In genomic region chr16:86381491-86381890, GRCh38 we compare ENCODE assay signal across 26 cellular contexts.
"Had no signal": no experiment of that assay in that cellular context is flagged by ENCODE, and none has a peak within 500 bp of the region (broad histone marks: within the 10 kb centered on the region; RNA-seq: fewer than 3 reads in every experiment).

No MANE protein-coding gene starts in this region.

- H3K9me3 ChIP-seq: gastroesophageal sphincter, heart left ventricle, left ventricle myocardium inferior, lower lobe of right lung, testis, tibial artery had no signal

- H3K27ac Mint-ChIP-seq: natural killer cell treated with Interleukin-12 subunit alpha and Interleukin-12 subunit beta and Interleukin-15 and Interleukin-18, amount 100 ng/mL, for 72 hours; neural progenitor cell; progenitor cell of endocrine pancreas; stimulated activated memory B cell treated with anti-CD40 and anti-IgM and Interleukin-4, amounts not matched to agents 10 μg/mL and 1 μg/mL and 100 μg/mL, for 72 hours; type B pancreatic cell had no signal

- H3K4me1 ChIP-seq: left ventricle myocardium inferior, lower lobe of right lung, neural progenitor cell, parathyroid adenoma, testis, tibial artery had no signal

- H3K9ac ChIP-seq: neural progenitor cell, parathyroid adenoma had no signal

- H2AFZ ChIP-seq: hepatocyte, neural progenitor cell, parathyroid adenoma had no signal

- H3K4me3 ChIP-seq: gastroesophageal sphincter, heart left ventricle, hepatocyte, left ventricle myocardium inferior, lower lobe of right lung, neural progenitor cell, testis, tibial artery had no signal

- H3K79me2 ChIP-seq: hepatocyte, parathyroid adenoma had no signal

- H3K27me3 ChIP-seq: gastroesophageal sphincter, hepatocyte, neural progenitor cell, testis had no signal

- H3K4me1 Mint-ChIP-seq: stimulated activated memory B cell treated with anti-CD40 and anti-IgM and Interleukin-4, amounts not matched to agents 10 μg/mL and 1 μg/mL and 100 μg/mL, for 72 hours had no signal

- H3K4me2 ChIP-seq: hepatocyte, neural progenitor cell had no signal

- H3K9me3 Mint-ChIP-seq: natural killer cell treated with Interleukin-12 subunit alpha and Interleukin-12 subunit beta and Interleukin-15 and Interleukin-18, amount 100 ng/mL, for 72 hours; neural progenitor cell; stimulated activated memory B cell treated with anti-CD40 and anti-IgM and Interleukin-4, amounts not matched to agents 10 μg/mL and 1 μg/mL and 100 μg/mL, for 72 hours; type B pancreatic cell had no signal

- H3K4me3 Mint-ChIP-seq: natural killer cell treated with Interleukin-12 subunit alpha and Interleukin-12 subunit beta and Interleukin-15 and Interleukin-18, amount 100 ng/mL, for 72 hours; neural progenitor cell; stimulated activated memory B cell treated with anti-CD40 and anti-IgM and Interleukin-4, amounts not matched to agents 10 μg/mL and 1 μg/mL and 100 μg/mL, for 72 hours; type B pancreatic cell had no signal

- DNase-seq: cortex of kidney; effector CD4-positive, alpha-beta T cell; foreskin fibroblast; heart left ventricle; islet precursor cell; kidney glomerular epithelial cell; left colon; left ventricle myocardium inferior; lower lobe of right lung; stimulated activated CD4-positive, alpha-beta T cell treated with anti-CD3 and anti-CD28 coated beads, Interleukin-2, amount 100 ng/mL, for 24 hours; stimulated activated CD4-positive, alpha-beta T cell treated with anti-CD3 and anti-CD28 coated beads, Interleukin-4, amount 100 ng/mL, for 24 hours; stimulated activated naive CD8-positive, alpha-beta T cell treated with anti-CD3 and anti-CD28 coated beads, Interleukin-15, Interleukin-2, amounts not matched to agents 100 U/mL and 50 U/mL, for 24 hours; substantia nigra; testis; tibial artery had no signal

- ATAC-seq: esophagus mucosa; gastroesophageal sphincter; heart left ventricle; left colon; lower lobe of right lung; natural killer cell treated with Interleukin-12 subunit alpha and Interleukin-12 subunit beta and Interleukin-15 and Interleukin-18, amount 100 ng/mL, for 72 hours; sciatic nerve; stimulated activated memory B cell treated with anti-CD40 and anti-IgM and Interleukin-4, amounts not matched to agents 10 μg/mL and 1 μg/mL and 100 μg/mL, for 72 hours; stimulated activated naive CD8-positive, alpha-beta T cell treated with anti-CD3 and anti-CD28 coated beads, Interleukin-15, Interleukin-2, amounts not matched to agents 100 U/mL and 50 U/mL, for 24 hours had no signal

- H3K27ac ChIP-seq: epithelial cell of prostate, heart left ventricle, hepatocyte, left ventricle myocardium inferior, lower lobe of right lung, neural progenitor cell, parathyroid adenoma, testis, tibial artery had no signal

- H3K36me3 ChIP-seq: gastroesophageal sphincter, heart left ventricle, left ventricle myocardium inferior, lower lobe of right lung, neural progenitor cell, tibial artery had no signal

- H3K36me3 Mint-ChIP-seq: natural killer cell treated with Interleukin-12 subunit alpha and Interleukin-12 subunit beta and Interleukin-15 and Interleukin-18, amount 100 ng/mL, for 72 hours; neural progenitor cell; stimulated activated memory B cell treated with anti-CD40 and anti-IgM and Interleukin-4, amounts not matched to agents 10 μg/mL and 1 μg/mL and 100 μg/mL, for 72 hours; type B pancreatic cell had no signal
